9 cellular contexts compared by ENCODE assay signal in genomic region chr19:43464089-43464775, GRCh38. TPM values are rescaled to one million over a fixed set of nuclear protein-coding genes. Genes with fewer than 3 reads are reported as not detected.
DNase-seq lines count a peak whose midpoint lies in the region; ATAC-seq and TF ChIP-seq lines count a peak whose summit lies in the region.
"Had no signal": no experiment of that assay in that cellular context is flagged by ENCODE, and none has a peak within 500 bp of the region (broad histone marks: within the 10 kb centered on the region; RNA-seq: fewer than 3 reads in every experiment).

No MANE protein-coding gene starts in this region.

- no peaks in the 10 kb centered on the region for H3K9me3 Mint-ChIP-seq in MCF 10A (ENCODE audit: unreplicated experiment)

- peak overlapping the region; percentile 7; the same call in 1 of the 2 replicates for H2AFZ ChIP-seq in OCI-LY3 (ENCODE audit: low read depth, low read length)

- TF ChIP-seq CTCF in OCI-LY3 (IDR thresholded peaks at IDR 0.05; ENCODE audit: low read depth, low read length) (no peak), MCF 10A (IDR thresholded peaks at IDR 0.05; ENCODE audit: unreplicated experiment) (no peak)

- no TSS peak for BruUV-seq in MCF 10A (replicated peaks; lab: Mats Ljungman, UMichigan)

- peaks cover 3% of the 10 kb centered on the region; the same call in 1 of the 2 replicates for H3K27me3 ChIP-seq in OCI-LY3 (ENCODE audit: low read depth, low read length)

- no peaks in the 10 kb centered on the region for H3K79me2 ChIP-seq in OCI-LY3 (ENCODE audit: low read length)

- POLR2A ChIA-PET in MCF 10A (lab: Yijun Ruan, JAX) = interaction anchor here (0.6 to 4.1 kb wide), 20 partner anchors 10 to 294 kb away, joined by 3 to 35 read pairs (median 6); partner anchors contain the start of genes ETHE1, IRGQ, PHLDB3 and ZNF575

- H4K20me1 ChIP-seq in OCI-LY3 (ENCODE audit: insufficient read depth, low read length) = no peaks in the 10 kb centered on the region

- H3K4me1 ChIP-seq in OCI-LY3 (ENCODE audit: low read length) = no peaks in the 10 kb centered on the region

- DNase-seq in MCF 10A (ENCODE audit: unreplicated experiment) = no peak
- peak in 1 of 2 donors; percentile 87 for DNase-seq in left colon
- DNase-seq in stimulated activated CD8-positive, alpha-beta memory T cell treated with anti-CD3 and anti-CD28 coated beads, Interleukin-12 subunit alpha, Interleukin-12 subunit beta, amount 100 ng/mL, for 1 hour (ENCODE audit: low read depth) = peak; percentile 67
- no peak for DNase-seq in retina
- DNase-seq in DMS153 (lab: John Stamatoyannopoulos, UW) = no peak

- H3K4me2 ChIP-seq in OCI-LY3 (ENCODE audit: low read length) = peak overlapping the region; percentile 47

- peak overlapping the region; percentile 88 for H3K4me3 Mint-ChIP-seq in MCF 10A (ENCODE audit: unreplicated experiment)

- H3K27ac ChIP-seq in OCI-LY3 (ENCODE audit: low read length) = no peak overlapping the region

- intact Hi-C loops in MCF 10A (cut with micrococcal nuclease) (no loop called here), left colon (cut with DNase I, micrococcal nuclease) (no loop called here)

- peak overlapping the region; percentile 71 for H3K4me3 ChIP-seq in OCI-LY3 (ENCODE audit: low read length)

- no peak for TF ChIP-seq POLR2A in GM18505 (IDR thresholded peaks at IDR 0.05; ENCODE audit: borderline replicate concordance, extremely low read depth, insufficient read depth, insufficient read length)

- no peaks in the 10 kb centered on the region for H3K27me3 Mint-ChIP-seq in MCF 10A (ENCODE audit: insufficient read depth, unreplicated experiment)

- ATAC-seq in GM18505 (IDR thresholded peaks at IDR 0.05; ENCODE audit: unreplicated experiment) (peak; percentile 26), HG02588 (IDR thresholded peaks at IDR 0.05; ENCODE audit: unreplicated experiment) (peak; percentile 38), left colon (peak; percentile 50)

- CTCF ChIA-PET in MCF 10A (lab: Yijun Ruan, JAX) = interaction anchor here (0.7 to 6.1 kb wide), 5 partner anchors 17 to 1738 kb away, joined by 3 to 39 read pairs (median 4); no protein-coding TSS in a partner anchor

- no peaks in the 10 kb centered on the region for H3K36me3 ChIP-seq in OCI-LY3 (replicated peaks; ENCODE audit: low read depth, low read length)

- H3K36me3 Mint-ChIP-seq in MCF 10A (ENCODE audit: insufficient read depth, unreplicated experiment) = peaks cover 5% of the 10 kb centered on the region

- H3K4me1 Mint-ChIP-seq in MCF 10A (ENCODE audit: insufficient read depth, unreplicated experiment) = peaks cover 47% of the 10 kb centered on the region

- H3K27ac Mint-ChIP-seq in MCF 10A (ENCODE audit: low read depth, unreplicated experiment) = peak overlapping the region; percentile 80

- no peaks in the 10 kb centered on the region for H3K9me3 ChIP-seq in OCI-LY3 (ENCODE audit: insufficient read depth, low read length)

- H3K9ac ChIP-seq in OCI-LY3 (ENCODE audit: low read length) = no peak overlapping the region

RNA-seq across cellular contexts. Expression of gene LYPD3, which starts 1.2 kb away (rescaled TPM):
- 2.5 and 3.1 TPM in 2 replicates for total RNA-seq in MCF 10A (2022)
- under 1 TPM; 0.21 to 0.56 TPM for total RNA-seq in left colon

RNA-seq across cellular contexts. Expression of gene PHLDB3, which starts 40.3 kb away (rescaled TPM):
- 9.9 and 11.8 TPM in 2 replicates for total RNA-seq in MCF 10A (2022)
- 10 to 100 TPM in 1 of 2 donors, 1 to 10 TPM in 1; 9.7 to 11.6 TPM for total RNA-seq in left colon

RNA-seq across cellular contexts. Expression of gene TEX101, which starts 49.5 kb away (rescaled TPM):
- total RNA-seq in MCF 10A (2022) (not detected in 2 replicates), left colon (under 1 TPM; 0.27 to 0.34 TPM)
- total RNA-seq: activated CD8-positive, alpha-beta memory T cell treated with anti-CD3 and anti-CD28 coated beads for 36 hours had no signal
